In genomic region chr15:91125162-91125561, GRCh38 we compare ENCODE assay signal across 33 cellular contexts. TPM values are rescaled to one million over a fixed set of nuclear protein-coding genes. Genes with fewer than 3 reads are reported as not detected.
"Had no signal": no experiment of that assay in that cellular context is flagged by ENCODE, and none has a peak within 500 bp of the region (broad histone marks: within the 10 kb centered on the region; RNA-seq: fewer than 3 reads in every experiment).

No MANE protein-coding gene starts in this region.

- H3K4me3 ChIP-seq: adrenal gland, ascending aorta, body of pancreas, breast epithelium, cardiac muscle cell had no signal

- FAIRE-seq: astrocyte, bronchial epithelial cell had no signal

- H3K36me3 ChIP-seq: adrenal gland, ascending aorta, brain microvascular endothelial cell, breast epithelium, cardiac muscle cell had no signal

- H3K27me3 ChIP-seq: ascending aorta, body of pancreas, cardiac muscle cell had no signal

- ATAC-seq: activated naive CD4-positive, alpha-beta T cell treated with anti-CD3 and anti-CD28 coated beads, Interleukin-2, amount 50 U/mL, for 72 hours; activated naive CD8-positive, alpha-beta T cell treated with anti-CD3 and anti-CD28 coated beads, Interleukin-2, amount 50 U/mL, for 24 hours; activated T-cell treated with anti-CD3 and anti-CD28 coated beads, Interleukin-2, amount 50 U/mL, for 4 hours; activated T-cell treated with anti-CD3 and anti-CD28 coated beads, Interleukin-2, amount 50 U/mL, for 72 hours; activated T-helper 17 cell treated with anti-CD3 and anti-CD28 coated beads, Interleukin-2, amount 50 U/mL, for 72 hours; body of pancreas had no signal

- H3K4me1 ChIP-seq: adrenal gland, ascending aorta, body of pancreas, breast epithelium had no signal

- H3K9me3 ChIP-seq: adrenal gland, ascending aorta, body of pancreas, breast epithelium had no signal

- DNase-seq: activated effector memory CD4-positive, alpha-beta T cell treated with anti-CD3 and anti-CD28 coated beads, Interleukin-2, amount 50 U/mL, for 16 hours; activated effector memory CD4-positive, alpha-beta T cell treated with Interleukin-2 at 50 U/mL for 16 hours; activated gamma-delta T cell; activated gamma-delta T cell treated with Interleukin-2 at 50 U/mL for 16 hours; activated naive CD4-positive, alpha-beta T cell; activated naive CD4-positive, alpha-beta T cell treated with anti-CD3 and anti-CD28 coated beads for 36 hours; activated naive CD4-positive, alpha-beta T cell treated with anti-CD3 and anti-CD28 coated beads, Interleukin-2, amount 10 ng/mL, durations not matched to agents 7 days and 5 days; activated naive CD4-positive, alpha-beta T cell treated with anti-CD3 and anti-CD28 coated beads, Interleukin-2, amount 50 U/mL, for 16 hours; activated naive CD4-positive, alpha-beta T cell treated with Interleukin-2 at 50 U/mL for 16 hours; activated naive CD8-positive, alpha-beta T cell treated with anti-CD3 and anti-CD28 coated beads for 36 hours; activated naive CD8-positive, alpha-beta T cell treated with anti-CD3 and anti-CD28 coated beads, Interleukin-2, amount 10 ng/mL, durations not matched to agents 7 days and 5 days; activated naive CD8-positive, alpha-beta T cell treated with anti-CD3 and anti-CD28 coated beads, Interleukin-2, amount 50 U/mL, for 24 hours; activated T-cell treated with anti-CD3 and anti-CD28 coated beads, Interleukin-2, amount 50 U/mL, for 24 hours; activated T-cell treated with anti-CD3 and anti-CD28 coated beads, Interleukin-2, amount 50 U/mL, for 4 hours; activated T-cell treated with anti-CD3 and anti-CD28 coated beads, Interleukin-2, amount 50 U/mL, for 48 hours; activated T-cell treated with anti-CD3 and anti-CD28 coated beads, Interleukin-2, amount 50 U/mL, for 72 hours; adrenal gland; amniotic stem cell; amygdala; anterior cingulate cortex; aorta; body of pancreas; brain microvascular endothelial cell; central memory CD4-positive, alpha-beta T cell; cerebellar nuclear complex had no signal

- H3K27ac ChIP-seq: adrenal gland, ascending aorta, body of pancreas, brain microvascular endothelial cell, breast epithelium, cardiac muscle cell had no signal

RNA-seq across cellular contexts. Expression of gene SV2B, which starts 25.1 kb away (rescaled TPM):
- total RNA-seq: astrocyte, chondrocyte had no signal
- polyA plus RNA-seq: aorta had no signal
